ENCODE assay signal across 8 cellular contexts in genomic region chr1:108200627-108201106, GRCh38. TPM values are rescaled to one million over a fixed set of nuclear protein-coding genes. Genes with fewer than 3 reads are reported as not detected.
DNase-seq lines count a peak whose midpoint lies in the region; ATAC-seq and TF ChIP-seq lines count a peak whose summit lies in the region.

No MANE protein-coding gene starts in this region.

- H3K4me1 ChIP-seq in cardiac muscle cell (ENCODE audit: low read depth) (no peaks in the 10 kb centered on the region), parathyroid adenoma (peaks cover 2% of the 10 kb centered on the region)

- H3K9me3 ChIP-seq in cardiac muscle cell (ENCODE audit: low read depth) (no peaks in the 10 kb centered on the region), parathyroid adenoma (ENCODE audit: control insufficient read depth, low read length) (no peaks in the 10 kb centered on the region)

- peak overlapping the region; percentile 89 for H2AFZ ChIP-seq in parathyroid adenoma

- no peaks in the 10 kb centered on the region for H3K36me3 ChIP-seq in cardiac muscle cell
- H3K36me3 ChIP-seq in parathyroid adenoma (ENCODE audit: control insufficient read depth, insufficient read depth, low read length): no peaks in the 10 kb centered on the region

- ATAC-seq in GM18511 (IDR thresholded peaks at IDR 0.05; ENCODE audit: unreplicated experiment) (peak; percentile 39), GM18505 (IDR thresholded peaks at IDR 0.05; ENCODE audit: unreplicated experiment) (no peak)

- peak; percentile 75 for DNase-seq in AG08396 (ENCODE audit: low spot score)
- DNase-seq in HuH-7 (ENCODE audit: low spot score): peak; percentile 12
- DNase-seq in RPMI8226: peak; percentile 68
- peak; percentile 87 for DNase-seq in amniotic epithelial cell (ENCODE audit: low read depth)
- DNase-seq in cardiac muscle cell (ENCODE audit: low read depth in 1 of 2, low spot score in 1 of 2): peak; percentile 31 to 82

- TF ChIP-seq CTCF in cardiac muscle cell (IDR thresholded peaks at IDR 0.05; ENCODE audit: low read depth, low read length) (peak; percentile 29), parathyroid adenoma (IDR thresholded peaks at IDR 0.05) (peak; percentile 12)

- H3K27ac ChIP-seq in cardiac muscle cell (no peak overlapping the region), parathyroid adenoma (peak overlapping the region; percentile 89)

- no peak for TF ChIP-seq POLR2A in GM18505 (IDR thresholded peaks at IDR 0.05; ENCODE audit: borderline replicate concordance, extremely low read depth, insufficient read depth, insufficient read length)

- peak overlapping the region; percentile 91 for H3K4me2 ChIP-seq in parathyroid adenoma (ENCODE audit: low read length)

- no peaks in the 10 kb centered on the region for H3K27me3 ChIP-seq in cardiac muscle cell
- H3K27me3 ChIP-seq in parathyroid adenoma (ENCODE audit: control insufficient read depth, insufficient read depth, low read length): no peaks in the 10 kb centered on the region

- H3K4me3 ChIP-seq in cardiac muscle cell (peak overlapping the region; percentile 85), parathyroid adenoma (ENCODE audit: low read depth, low read length) (peak overlapping the region; percentile 89)

- peak overlapping the region; percentile 5 for H3K9ac ChIP-seq in parathyroid adenoma

- H3K79me2 ChIP-seq in parathyroid adenoma: no peaks in the 10 kb centered on the region

RNA-seq across cellular contexts. Expression of gene SLC25A24, which starts 0.5 kb away (rescaled TPM):
- total RNA-seq in cardiac muscle cell: 14.9 and 15.5 TPM in 2 replicates
- 13.6 and 17.7 TPM in 2 replicates for polyA plus RNA-seq in cardiac muscle cell

RNA-seq across cellular contexts. Expression of gene NBPF4, which starts 43.2 kb away (rescaled TPM):
- total RNA-seq in cardiac muscle cell: not detected in 2 replicates
- not detected in 2 replicates for polyA plus RNA-seq in cardiac muscle cell

Comparison
In these comparisons a context has a peak if more than half of its experiments do, and no peak if none do; other contexts are left out.
1. DNase-seq: peak in every context shown above with its lines; median percentile 87 in amniotic epithelial cell; 75 in AG08396; 68 in RPMI8226; 56 in cardiac muscle cell; 12 in HuH-7.